Comparison of ENCODE assay signal across 20 cellular contexts in the genomic region with DNA sequence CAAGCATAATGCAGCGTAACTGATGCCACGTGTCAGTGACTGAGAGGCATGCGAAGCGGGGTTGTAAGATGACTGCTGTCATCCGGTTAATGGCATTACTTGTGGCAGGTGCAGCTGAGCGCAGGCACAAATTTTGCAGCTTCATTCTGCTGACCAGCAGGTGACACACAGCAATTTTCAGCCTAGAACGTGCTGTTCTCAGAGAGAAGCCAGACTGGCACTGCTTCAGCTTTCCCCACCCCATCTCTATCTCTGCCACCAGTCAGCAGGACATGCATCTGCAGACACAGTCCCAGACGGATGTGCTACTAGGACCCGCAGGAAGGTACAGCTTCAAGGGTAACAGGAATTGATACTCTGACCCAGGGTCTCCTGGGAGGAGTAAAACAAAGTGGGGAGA.
"Had no signal": no experiment of that assay in that cellular context is flagged by ENCODE, and none has a peak within 500 bp of the region (broad histone marks: within the 10 kb centered on the region; RNA-seq: fewer than 3 reads in every experiment).

No MANE protein-coding gene starts in this region.

- H3K36me3 Mint-ChIP-seq: activated naive CD4-positive, alpha-beta T cell treated with anti-CD3 and anti-CD28 coated beads, Interleukin-2, amount 50 U/mL, for 24 hours had no signal

- H3K36me3 ChIP-seq: adrenal gland, colonic mucosa, ovary, upper lobe of right lung had no signal

- H3K27ac Mint-ChIP-seq: activated CD4-positive, alpha-beta memory T cell treated with anti-CD3 and anti-CD28 coated beads, Interleukin-2, amount 10 ng/mL, durations not matched to agents 7 days and 5 days; activated CD4-positive, alpha-beta T cell treated with anti-CD3 and anti-CD28 coated beads for 36 hours; activated naive CD4-positive, alpha-beta T cell treated with anti-CD3 and anti-CD28 coated beads, Interleukin-2, amount 50 U/mL, for 24 hours; nephron progenitor cell had no signal

- H3K9me3 Mint-ChIP-seq: activated CD4-positive, alpha-beta memory T cell treated with anti-CD3 and anti-CD28 coated beads, Interleukin-2, amount 10 ng/mL, durations not matched to agents 7 days and 5 days; activated naive CD4-positive, alpha-beta T cell treated with anti-CD3 and anti-CD28 coated beads, Interleukin-2, amount 50 U/mL, for 24 hours; nephron progenitor cell had no signal

- H3K27ac ChIP-seq: colonic mucosa, left ventricle myocardium inferior, ovary, sigmoid colon, thoracic aorta, upper lobe of right lung, VCaP had no signal

- H3K4me1 Mint-ChIP-seq: activated CD4-positive, alpha-beta memory T cell treated with anti-CD3 and anti-CD28 coated beads, Interleukin-2, amount 10 ng/mL, durations not matched to agents 7 days and 5 days; activated CD4-positive, alpha-beta T cell treated with anti-CD3 and anti-CD28 coated beads for 36 hours; activated naive CD4-positive, alpha-beta T cell treated with anti-CD3 and anti-CD28 coated beads, Interleukin-2, amount 50 U/mL, for 24 hours had no signal

- H3K27me3 Mint-ChIP-seq: activated CD4-positive, alpha-beta memory T cell treated with anti-CD3 and anti-CD28 coated beads, Interleukin-2, amount 10 ng/mL, durations not matched to agents 7 days and 5 days; activated CD4-positive, alpha-beta T cell treated with anti-CD3 and anti-CD28 coated beads for 36 hours; activated naive CD4-positive, alpha-beta T cell treated with anti-CD3 and anti-CD28 coated beads, Interleukin-2, amount 50 U/mL, for 24 hours had no signal

- DNase-seq: activated CD4-positive, alpha-beta memory T cell treated with anti-CD3 and anti-CD28 coated beads, Interleukin-2, amount 10 ng/mL, durations not matched to agents 7 days and 5 days; activated CD4-positive, alpha-beta T cell treated with anti-CD3 and anti-CD28 coated beads for 36 hours; activated effector memory CD4-positive, alpha-beta T cell treated with anti-CD3 and anti-CD28 coated beads, Interleukin-2, amount 50 U/mL, for 16 hours; activated T-cell treated with anti-CD3 and anti-CD28 coated beads, Interleukin-2, amount 50 U/mL, for 48 hours; colonic mucosa; hippocampal formation; left ventricle myocardium inferior; mesenchymal stem cell; nephron progenitor cell; ovary; sigmoid colon; stimulated activated CD4-positive, alpha-beta T cell treated with anti-CD3 and anti-CD28 coated beads, Interleukin-12 subunit alpha, Interleukin-12 subunit beta, amount 100 ng/mL, for 4 hours; stimulated activated CD4-positive, alpha-beta T cell treated with anti-CD3 and anti-CD28 coated beads, Interleukin-2, amount 100 ng/mL, for 24 hours; T-helper 1 cell; T1000; upper lobe of right lung had no signal

- H3K4me3 Mint-ChIP-seq: activated CD4-positive, alpha-beta memory T cell treated with anti-CD3 and anti-CD28 coated beads, Interleukin-2, amount 10 ng/mL, durations not matched to agents 7 days and 5 days; activated CD4-positive, alpha-beta T cell treated with anti-CD3 and anti-CD28 coated beads for 36 hours; activated naive CD4-positive, alpha-beta T cell treated with anti-CD3 and anti-CD28 coated beads, Interleukin-2, amount 50 U/mL, for 24 hours; nephron progenitor cell had no signal

- H3K4me3 ChIP-seq: adrenal gland, colonic mucosa, left ventricle myocardium inferior, ovary, sigmoid colon, thoracic aorta, upper lobe of right lung had no signal

- H3K27me3 ChIP-seq: adrenal gland, colonic mucosa, ovary, sigmoid colon, upper lobe of right lung had no signal

- ATAC-seq: activated CD4-positive, alpha-beta T cell treated with anti-CD3 and anti-CD28 coated beads for 36 hours; upper lobe of right lung had no signal

- H3K9me3 ChIP-seq: adrenal gland, colonic mucosa, left ventricle myocardium inferior, ovary, sigmoid colon, thoracic aorta, upper lobe of right lung had no signal
